Comparison of ENCODE assay signal across 8 cellular contexts in genomic region chr3:62622553-62623174, GRCh38.
DNase-seq lines count a peak whose midpoint lies in the region; ATAC-seq and TF ChIP-seq lines count a peak whose summit lies in the region.

No MANE protein-coding gene starts in this region.

- no peak overlapping the region for H3K4me3 ChIP-seq in HFF-Myc (replicated peaks; ENCODE audit: low read depth, low read length)

- TF ChIP-seq CTCF in HFF-Myc (IDR thresholded peaks at IDR 0.05; ENCODE audit: low read depth, low read length, missing control alignments): peak; percentile 56

- peak; percentile 3 for DNase-seq in GF-D8 (lab: John Stamatoyannopoulos, UW)
- DNase-seq in HFF-Myc (ENCODE audit: extremely low read depth, low read depth): peak; percentile 44
- DNase-seq in NCI-H82 (lab: John Stamatoyannopoulos, UW): peak; percentile 75
- DNase-seq in dermis blood vessel endothelial cell: peak; percentile 78
- DNase-seq in lung microvascular endothelial cell (ENCODE audit: low read depth in 2 of 2): peak; percentile 72
- DNase-seq in activated CD4-positive, alpha-beta T cell treated with anti-CD3 and anti-CD28 coated beads, Interleukin-2, amount 50 U/mL, for 4 hours: no peak
- DNase-seq in activated CD4-positive, alpha-beta T cell treated with anti-CD3 and anti-CD28 coated beads for 1 hour: no peak

- no peak for ATAC-seq in GM18873 (IDR thresholded peaks at IDR 0.05; ENCODE audit: low FRiP score, unreplicated experiment)

Comparison
In these comparisons a context has a peak if more than half of its experiments do, and no peak if none do; other contexts are left out.
1. DNase-seq: peak in GF-D8 (single experiment), HFF-Myc (single experiment), NCI-H82 (single experiment), dermis blood vessel endothelial cell (single experiment) and lung microvascular endothelial cell (2 of 2); none in activated CD4-positive, alpha-beta T cell treated with anti-CD3 and anti-CD28 coated beads, Interleukin-2, amount 50 U/mL, for 4 hours (0 of 2) and activated CD4-positive, alpha-beta T cell treated with anti-CD3 and anti-CD28 coated beads for 1 hour (single experiment).